ENCODE assay signal across 19 cellular contexts in the genomic region with DNA sequence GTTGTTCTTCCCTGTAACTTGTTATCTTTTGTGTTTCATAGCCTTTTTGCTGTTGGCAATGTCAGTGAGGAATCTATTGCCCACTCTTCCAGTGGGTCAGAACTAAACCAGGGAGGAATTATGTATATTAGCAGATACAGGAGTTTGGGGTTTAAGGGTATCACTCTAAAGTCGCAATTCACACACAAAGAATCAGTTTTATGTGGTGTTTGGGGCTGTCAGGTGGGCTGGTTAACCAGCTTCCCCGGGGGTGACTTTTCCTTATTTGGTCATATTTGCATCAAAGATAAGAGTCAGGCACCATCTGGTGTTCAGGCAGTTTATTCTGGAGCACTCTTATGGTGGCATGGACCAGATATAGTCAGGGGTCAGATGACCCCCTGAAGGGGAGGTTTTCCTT.
DNase-seq lines count a peak whose midpoint lies in the region; ATAC-seq lines count a peak whose summit lies in the region.
"Had no signal": no experiment of that assay in that cellular context is flagged by ENCODE, and none has a peak within 500 bp of the region (broad histone marks: within the 10 kb centered on the region; RNA-seq: fewer than 3 reads in every experiment).

No MANE protein-coding gene starts in this region.

- no peak overlapping the region for H2BK15ac ChIP-seq in mesendoderm (replicated peaks; ENCODE audit: low read depth)

- H3K27me3 Mint-ChIP-seq in activated T-helper 2 cell treated with anti-CD3 and anti-CD28 coated beads, Interferon-gamma antibody, Interleukin-2, Interleukin-4, amounts not matched to agents 10 μg/mL and 5 μg/mL and 100 μg/mL, durations not matched to agents 14 hours and 24 hours and 36 hours (ENCODE audit: low read depth) = no peaks in the 10 kb centered on the region

- H3K4me1 Mint-ChIP-seq in activated T-helper 2 cell treated with anti-CD3 and anti-CD28 coated beads, Interferon-gamma antibody, Interleukin-2, Interleukin-4, amounts not matched to agents 10 μg/mL and 5 μg/mL and 100 μg/mL, durations not matched to agents 14 hours and 24 hours and 36 hours (ENCODE audit: low read depth) = no peaks in the 10 kb centered on the region
- H3K4me1 Mint-ChIP-seq: CD14-positive monocyte had no signal

- no peaks in the 10 kb centered on the region for H3K4me1 ChIP-seq in mesendoderm (ENCODE audit: control insufficient read depth, low read depth, low read length)

- H3K27me3 ChIP-seq in mesendoderm (ENCODE audit: insufficient read depth, low read length, poor library complexity) = no peaks in the 10 kb centered on the region

- no peak overlapping the region for H3K4me2 ChIP-seq in mesendoderm (ENCODE audit: low read length)

- no peaks in the 10 kb centered on the region for H3K36me3 Mint-ChIP-seq in activated T-helper 2 cell treated with anti-CD3 and anti-CD28 coated beads, Interferon-gamma antibody, Interleukin-2, Interleukin-4, amounts not matched to agents 10 μg/mL and 5 μg/mL and 100 μg/mL, durations not matched to agents 14 hours and 24 hours and 36 hours (ENCODE audit: low read depth)
- H3K36me3 Mint-ChIP-seq: CD14-positive monocyte had no signal

- no peak overlapping the region for H2AK5ac ChIP-seq in mesendoderm (ENCODE audit: low read length)

- no peak overlapping the region for H3K27ac Mint-ChIP-seq in activated T-helper 2 cell treated with anti-CD3 and anti-CD28 coated beads, Interferon-gamma antibody, Interleukin-2, Interleukin-4, amounts not matched to agents 10 μg/mL and 5 μg/mL and 100 μg/mL, durations not matched to agents 14 hours and 24 hours and 36 hours
- H3K27ac Mint-ChIP-seq: CD14-positive monocyte had no signal

- no peak overlapping the region for H3K4ac ChIP-seq in mesendoderm (ENCODE audit: low read depth, low read length)

- H4K5ac ChIP-seq in mesendoderm (ENCODE audit: low read length) = no peak overlapping the region

- H3K9ac ChIP-seq in mesendoderm (ENCODE audit: low read length) = no peak overlapping the region

- H3K4me3 Mint-ChIP-seq in activated T-helper 2 cell treated with anti-CD3 and anti-CD28 coated beads, Interferon-gamma antibody, Interleukin-2, Interleukin-4, amounts not matched to agents 10 μg/mL and 5 μg/mL and 100 μg/mL, durations not matched to agents 14 hours and 24 hours and 36 hours (ENCODE audit: low read depth) = no peak overlapping the region
- H3K4me3 Mint-ChIP-seq: CD14-positive monocyte had no signal

- no peaks in the 10 kb centered on the region for H3K79me2 ChIP-seq in mesendoderm (ENCODE audit: control insufficient read depth, insufficient read depth, low read length)

- ATAC-seq in GM18498 (IDR thresholded peaks at IDR 0.05; ENCODE audit: unreplicated experiment) = no peak
- ATAC-seq: HepG2 had no signal

- no peaks in the 10 kb centered on the region for H3K79me1 ChIP-seq in mesendoderm (ENCODE audit: low read length)

- no peak overlapping the region for H2BK120ac ChIP-seq in mesendoderm (ENCODE audit: low read depth, low read length)

- no peak overlapping the region for H3K18ac ChIP-seq in mesendoderm (ENCODE audit: low read length)

- H4K8ac ChIP-seq in mesendoderm (ENCODE audit: low read depth, low read length) = no peak overlapping the region

- intact Hi-C loops in activated T-helper 2 cell treated with anti-CD3 and anti-CD28 coated beads, Interferon-gamma antibody, Interleukin-2, Interleukin-4, amounts not matched to agents 10 μg/mL and 5 μg/mL and 100 μg/mL, durations not matched to agents 14 hours and 24 hours and 36 hours (cut with micrococcal nuclease) = no loop called here

- H3K56ac ChIP-seq in mesendoderm (ENCODE audit: low read length) = no peak overlapping the region

- H3K23ac ChIP-seq in mesendoderm (ENCODE audit: low read length) = no peak overlapping the region

- no CpG with 5 or more reads among the region's 2 CpGs for WGBS in mesendoderm (ENCODE audit: extremely low coverage, insufficient coverage, low lambda C conversion rate)

- no peak overlapping the region for H3K27ac ChIP-seq in mesendoderm (ENCODE audit: low read depth, low read length)
- H3K27ac ChIP-seq: 22Rv1 had no signal

- no peaks in the 10 kb centered on the region for H3K36me3 ChIP-seq in mesendoderm (ENCODE audit: control insufficient read depth, insufficient read depth, low read length)

- H3K4me3 ChIP-seq in Jurkat, Clone E6-1 (ENCODE audit: low read length) = no peak overlapping the region
- no peak overlapping the region for H3K4me3 ChIP-seq in mesendoderm (ENCODE audit: low read length)

- DNase-seq in NCI-H1092 treated with DMSO at 0.1 percent for 48 hours (lab: John Stamatoyannopoulos, UW) (peak; percentile 22), NCI-H1092 (lab: John Stamatoyannopoulos, UW) (no peak), NCI-H69 (lab: John Stamatoyannopoulos, UW) (peak; percentile 65), mesendoderm (peak; percentile 10), RPMI8226 (no peak)
- peak; percentile 61 for DNase-seq in Jurkat, Clone E6-1 (ENCODE audit: low read depth, low spot score)
- no peak for DNase-seq in activated T-helper 2 cell treated with anti-CD3 and anti-CD28 coated beads, Interferon-gamma antibody, Interleukin-2, Interleukin-4, amounts not matched to agents 10 μg/mL and 5 μg/mL and 100 μg/mL, durations not matched to agents 14 hours and 24 hours and 36 hours (ENCODE audit: low spot score)
- DNase-seq: AML-193, KG1, NCI-H1436, NCI-H2081, NCI-H226, NCI-H526 treated with DMSO at 0.1 percent for 48 hours, OCI-M1, SHP77 had no signal

- H3K9me3 Mint-ChIP-seq in activated T-helper 2 cell treated with anti-CD3 and anti-CD28 coated beads, Interferon-gamma antibody, Interleukin-2, Interleukin-4, amounts not matched to agents 10 μg/mL and 5 μg/mL and 100 μg/mL, durations not matched to agents 14 hours and 24 hours and 36 hours = no peaks in the 10 kb centered on the region

- H2BK5ac ChIP-seq in mesendoderm (ENCODE audit: low read length) = no peak overlapping the region

Comparison
In these comparisons a context has a peak if more than half of its experiments do, and no peak if none do; other contexts are left out.
1. DNase-seq: peak in NCI-H1092 treated with DMSO at 0.1 percent for 48 hours (single experiment), Jurkat, Clone E6-1 (single experiment), NCI-H69 (single experiment) and mesendoderm (single experiment); none in NCI-H1092 (single experiment), activated T-helper 2 cell treated with anti-CD3 and anti-CD28 coated beads, Interferon-gamma antibody, Interleukin-2, Interleukin-4, amounts not matched to agents 10 μg/mL and 5 μg/mL and 100 μg/mL, durations not matched to agents 14 hours and 24 hours and 36 hours (single experiment) and RPMI8226 (single experiment).